8 cellular contexts compared by ENCODE assay signal in the genomic region with DNA sequence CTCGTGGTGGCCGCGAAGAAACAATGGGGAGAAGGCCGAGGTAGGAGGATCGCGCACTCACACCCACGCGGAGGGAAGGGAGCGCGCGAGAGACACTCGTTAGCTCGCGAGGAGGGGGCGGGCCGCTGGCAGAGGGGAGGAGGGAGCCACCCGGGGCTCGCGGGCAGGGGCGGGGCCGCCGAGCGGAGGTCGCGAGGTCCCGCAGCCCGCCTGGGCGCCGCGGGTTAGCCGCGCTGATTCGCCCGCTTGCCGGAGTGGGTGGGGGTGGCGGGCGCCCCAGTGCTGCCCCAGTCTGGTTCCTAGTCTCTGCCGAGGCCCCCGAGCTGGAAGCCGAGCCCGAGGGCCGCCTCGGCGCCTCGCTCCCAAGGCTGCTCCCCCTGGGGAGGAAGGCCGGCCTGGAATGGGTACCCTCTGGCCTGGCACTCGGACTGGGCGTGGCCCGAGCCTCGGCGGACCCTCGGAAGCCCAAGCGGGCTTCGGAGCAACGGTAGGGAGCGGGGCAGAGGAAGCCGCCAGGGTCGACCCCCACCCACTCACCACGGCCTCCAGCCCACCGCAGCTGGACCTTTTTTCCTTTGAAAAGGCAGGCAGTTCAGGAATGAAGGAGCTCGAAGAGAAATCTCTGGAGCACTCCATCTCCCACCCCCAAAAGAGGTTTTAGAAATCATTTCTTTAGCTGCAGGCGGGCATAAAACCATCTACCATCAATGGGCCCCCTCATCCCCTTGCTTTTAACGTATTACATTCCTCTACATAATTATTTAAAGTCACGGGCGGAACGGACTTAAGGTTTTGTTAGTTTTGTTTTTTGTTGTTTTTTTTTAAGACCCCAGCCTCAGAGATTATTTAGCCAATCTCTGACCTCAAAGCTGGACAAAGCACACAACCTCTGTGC. TPM values are rescaled to one million over a fixed set of nuclear protein-coding genes. Genes with fewer than 3 reads are reported as not detected.
A peak's percentile ranks its signal among the peaks of the same experiment; 100 is the strongest.
DNase-seq lines count a peak whose midpoint lies in the region; ATAC-seq, FAIRE-seq and TF ChIP-seq lines count a peak whose summit lies in the region.

No MANE protein-coding gene starts in this region.

- peak overlapping the region; percentile 39 to 88 for H3K4me3 ChIP-seq in body of pancreas
- H3K4me3 ChIP-seq in iPS-18a (ENCODE audit: low read length): peak overlapping the region; percentile 84
- H3K4me3 ChIP-seq in skeletal muscle cell (ENCODE audit: low read depth, low read length): peak overlapping the region; percentile 89

- peak; percentile 76 for ATAC-seq in HG02759 (IDR thresholded peaks at IDR 0.05; ENCODE audit: unreplicated experiment)
- ATAC-seq in body of pancreas: peak; percentile 81
- ATAC-seq in GM18858 (IDR thresholded peaks at IDR 0.05; ENCODE audit: unreplicated experiment): no peak

- no peak for TF ChIP-seq CTCF in body of pancreas (IDR thresholded peaks at IDR 0.05)

- FAIRE-seq in GM12891 (lab: Jason Lieb, UNC): peak; percentile 96

- no peaks in the 10 kb centered on the region for H3K27me3 ChIP-seq in body of pancreas
- H3K27me3 ChIP-seq in iPS-18a (ENCODE audit: control insufficient read depth, insufficient read depth, low read length): peaks cover 7% of the 10 kb centered on the region

- H3K36me3 ChIP-seq in body of pancreas (replicated peaks in 1 of 2; ENCODE audit: insufficient read depth in 1 of 2, low read depth in 2 of 2) (no peaks in the 10 kb centered on the region), iPS-18a (ENCODE audit: control insufficient read depth, low read depth, low read length) (no peaks in the 10 kb centered on the region)

- intact Hi-C loops in body of pancreas (cut with DNase I): no loop called here

- H3K4me1 ChIP-seq in body of pancreas: peaks cover 28% of the 10 kb centered on the region
- H3K4me1 ChIP-seq in iPS-18a (ENCODE audit: control insufficient read depth, low read depth, low read length): peaks cover 17% of the 10 kb centered on the region

- DNase-seq in GM12891 (ENCODE audit: insufficient read length, low spot score) (peak; percentile 75), NCI-H1694 (lab: John Stamatoyannopoulos, UW) (peak; percentile 88), UCSD-AML1 (lab: John Stamatoyannopoulos, UW; ENCODE audit: unreplicated experiment) (peak; percentile 91), body of pancreas (peak; percentile 73 to 85 (median 80)), skeletal muscle cell (ENCODE audit: low read depth) (peak; percentile 77)

- H3K9ac ChIP-seq in iPS-18a (ENCODE audit: low read length): peak overlapping the region; percentile 82

- H3K27ac ChIP-seq in body of pancreas (peak overlapping the region; percentile 83 to 90 (median 86)), iPS-18a (ENCODE audit: low read length) (peak overlapping the region; percentile 15)

- TF ChIP-seq POLR2A in GM12891 (IDR thresholded peaks at IDR 0.05; ENCODE audit: low read depth, low read length): peak; percentile 55
- TF ChIP-seq POLR2A in body of pancreas (IDR thresholded peaks at IDR 0.05): peak; percentile 37 to 48 (median 43)

- WGBS in body of pancreas, 2 donors: 5 to 14% methylated on average over 24 to 53 of the region's 66 CpGs

- H3K9me3 ChIP-seq in body of pancreas: no peaks in the 10 kb centered on the region
- no peaks in the 10 kb centered on the region for H3K9me3 ChIP-seq in iPS-18a (ENCODE audit: control insufficient read depth, low read depth, low read length)

TF ChIP-seq in GM12891, 5 proteins besides CTCF, POLR2A, EP300 and RAD21:
- TF ChIP-seq SPI1 (IDR thresholded peaks at IDR 0.05; ENCODE audit: low read depth, low read length) (no peak), POU2F2 (IDR thresholded peaks at IDR 0.05; ENCODE audit: low read depth, low read length) (no peak), PAX5 (IDR thresholded peaks at IDR 0.05; ENCODE audit: insufficient read depth, low read length, severe bottlenecking) (no peak), TAF1 (IDR thresholded peaks at IDR 0.05; ENCODE audit: low read depth, low read length) (peak; percentile 55; the same call in 1 of the 2 replicates), POLR2AphosphoS5 (IDR thresholded peaks at IDR 0.05; ENCODE audit: low read depth, low read length) (peak; percentile 73)

RNA-seq across cellular contexts. Expression of gene TUT4, which starts 0.7 kb away (rescaled TPM):
- 20.5 TPM for polyA plus RNA-seq in GM12891 (2012; ENCODE audit: low read depth, missing spikeins)
- total RNA-seq in body of pancreas: 10 to 100 TPM; 41.8 to 59.3 TPM

RNA-seq across cellular contexts. Expression of gene GPX7, which starts 48.6 kb away (rescaled TPM):
- polyA plus RNA-seq in GM12891 (2012; ENCODE audit: low read depth, missing spikeins): 20.4 TPM
- total RNA-seq in body of pancreas: 10 to 100 TPM in 1 of 2 donors, 1 to 10 TPM in 1; 9.6 to 22.1 TPM
